Comparison of ENCODE assay signal across 9 cellular contexts in the genomic region with DNA sequence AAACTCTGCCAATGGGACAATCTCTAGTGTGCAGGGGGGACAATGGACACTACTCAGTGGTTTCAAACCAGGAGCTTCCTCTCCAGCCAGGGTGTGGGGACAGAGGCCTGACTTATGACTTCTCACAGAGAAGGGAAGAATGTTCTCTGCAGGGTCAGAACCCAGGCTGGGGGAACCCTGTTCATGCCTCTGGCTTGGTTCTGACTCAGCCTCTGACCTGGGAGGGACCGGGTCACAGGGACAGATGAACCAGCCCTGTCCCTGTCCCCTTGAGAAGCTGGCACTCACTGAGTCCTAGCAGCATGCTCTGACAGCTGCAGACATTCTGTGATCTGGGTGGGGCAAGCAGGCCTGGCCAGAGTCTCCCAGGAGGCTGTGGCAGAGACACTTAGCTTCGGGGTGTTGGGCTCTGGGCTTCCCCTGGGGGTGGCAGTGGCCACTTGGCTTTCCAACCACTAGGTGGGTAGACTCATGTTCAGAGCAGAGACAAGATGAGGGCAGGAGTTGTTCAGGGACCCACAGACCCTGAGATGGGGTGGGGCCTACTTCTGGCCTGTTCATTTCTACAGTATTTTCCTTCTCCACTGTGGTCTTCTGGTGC. TPM values are rescaled to one million over a fixed set of nuclear protein-coding genes. Genes with fewer than 3 reads are reported as not detected.
DNase-seq lines count a peak whose midpoint lies in the region; ATAC-seq and TF ChIP-seq lines count a peak whose summit lies in the region.
"Had no signal": no experiment of that assay in that cellular context is flagged by ENCODE, and none has a peak within 500 bp of the region (broad histone marks: within the 10 kb centered on the region; RNA-seq: fewer than 3 reads in every experiment).

No MANE protein-coding gene starts in this region.

- H3K4me3 Mint-ChIP-seq in activated CD4-positive, alpha-beta T cell treated with anti-CD3 and anti-CD28 coated beads for 36 hours, result no peak overlapping the region

- H3K9me3 Mint-ChIP-seq in activated CD4-positive, alpha-beta T cell treated with anti-CD3 and anti-CD28 coated beads for 36 hours (ENCODE audit: low read depth), result no peaks in the 10 kb centered on the region

- H3K27ac ChIP-seq in colonic mucosa (peak overlapping the region; percentile 13), thyroid gland (peak overlapping the region in 2 of 3 donors; percentile 25 to 56), WERI-Rb-1 (no peak overlapping the region)

- H3K9me3 ChIP-seq in colonic mucosa (no peaks in the 10 kb centered on the region), thyroid gland (no peaks in the 10 kb centered on the region), WERI-Rb-1 (ENCODE audit: severe bottlenecking) (no peaks in the 10 kb centered on the region)

- H3K36me3 ChIP-seq in colonic mucosa (no peaks in the 10 kb centered on the region), thyroid gland (no peaks in the 10 kb centered on the region), WERI-Rb-1 (no peaks in the 10 kb centered on the region; the same call in 1 of the 2 replicates)

- no peak for TF ChIP-seq POLR2A in thyroid gland (IDR thresholded peaks at IDR 0.05)

- POLR2A ChIA-PET in activated CD4-positive, alpha-beta T cell treated with anti-CD3 and anti-CD28 coated beads for 36 hours (lab: Charles Lee), result no interaction called here

- peak; percentile 13 for DNase-seq in activated CD4-positive, alpha-beta T cell treated with anti-CD3 and anti-CD28 coated beads for 36 hours
- DNase-seq in activated CD4-positive, alpha-beta T cell treated with anti-CD3 and anti-CD28 coated beads, Interleukin-2, amount 50 U/mL, for 4 hours, result no peak
- DNase-seq in colonic mucosa (no peak), medulla oblongata (ENCODE audit: extremely low spot score) (peak; percentile 82), thyroid gland (no peak), WERI-Rb-1 (no peak), DMS114 treated with DMSO at 0.1 percent for 48 hours (lab: John Stamatoyannopoulos, UW; ENCODE audit: unreplicated experiment) (no peak)

- intact Hi-C loops in activated CD4-positive, alpha-beta T cell treated with anti-CD3 and anti-CD28 coated beads for 36 hours (cut with DNase I, micrococcal nuclease), result no loop called here
- intact Hi-C loops in colonic mucosa (cut with DNase I), result no loop called here
- intact Hi-C loops in thyroid gland (cut with DNase I), result no loop called here

- H3K27me3 Mint-ChIP-seq in activated CD4-positive, alpha-beta T cell treated with anti-CD3 and anti-CD28 coated beads for 36 hours, result no peaks in the 10 kb centered on the region

- H3K9ac ChIP-seq in colonic mucosa (ENCODE audit: low read depth in 2 of 2, low read length in 2 of 2), result peak overlapping the region in 1 of 2 donors; percentile 70

- H3K27me3 ChIP-seq in colonic mucosa, result no peaks in the 10 kb centered on the region
- no peaks in the 10 kb centered on the region for H3K27me3 ChIP-seq in thyroid gland
- no peaks in the 10 kb centered on the region for H3K27me3 ChIP-seq in WERI-Rb-1 (ENCODE audit: insufficient read depth, low read depth, severe bottlenecking)

- H3K4me3 ChIP-seq in colonic mucosa (no peak overlapping the region), thyroid gland (replicated peaks in 1 of 3) (no peak overlapping the region), WERI-Rb-1 (ENCODE audit: low read depth, low read length) (no peak overlapping the region)

- H3K36me3 Mint-ChIP-seq in activated CD4-positive, alpha-beta T cell treated with anti-CD3 and anti-CD28 coated beads for 36 hours (ENCODE audit: low read depth), result no peaks in the 10 kb centered on the region

- peak; percentile 49 for ATAC-seq in activated CD4-positive, alpha-beta T cell treated with anti-CD3 and anti-CD28 coated beads for 36 hours
- ATAC-seq in GM19452 (IDR thresholded peaks at IDR 0.05; ENCODE audit: unreplicated experiment), result no peak

- peaks cover 2% of the 10 kb centered on the region for H3K4me1 Mint-ChIP-seq in activated CD4-positive, alpha-beta T cell treated with anti-CD3 and anti-CD28 coated beads for 36 hours

- TF ChIP-seq CTCF in colonic mucosa (IDR thresholded peaks at IDR 0.05) (no peak), thyroid gland (IDR thresholded peaks at IDR 0.05) (no peak), WERI-Rb-1 (IDR thresholded peaks at IDR 0.05; ENCODE audit: low read depth, low read length) (no peak)

- no peak overlapping the region for H3K27ac Mint-ChIP-seq in activated CD4-positive, alpha-beta T cell treated with anti-CD3 and anti-CD28 coated beads for 36 hours

- H3K4me1 ChIP-seq in colonic mucosa, result peaks cover 12% of the 10 kb centered on the region
- H3K4me1 ChIP-seq in thyroid gland, result peaks cover 22 to 29% of the 10 kb centered on the region in 2 donors

- CTCF ChIA-PET in activated CD4-positive, alpha-beta T cell treated with anti-CD3 and anti-CD28 coated beads for 36 hours (lab: Charles Lee), result interaction anchor here (0.9 to 1.4 kb wide), 2 partner anchors 21 to 123 kb away, joined by 4 to 5 read pairs; no protein-coding TSS in a partner anchor

- 47 to 80% methylated on average over 1 to 2 of the region's 2 CpGs for WGBS in thyroid gland, 2 donors

RNA-seq across cellular contexts. Expression of a gene that starts 13.6 kb away (rescaled TPM):
- total RNA-seq in activated CD4-positive, alpha-beta T cell treated with anti-CD3 and anti-CD28 coated beads for 36 hours, result under 1 TPM; 0.85 to 0.91 TPM
- total RNA-seq in colonic mucosa (100 to 1,000 TPM; 129 TPM), thyroid gland (10 to 100 TPM in 3 of 4 donors, 1 to 10 TPM in 1; 9.0 to 23.1 (median 17.2) TPM)

RNA-seq across cellular contexts. Expression of a gene that starts 48.2 kb away (rescaled TPM):
- not detected for total RNA-seq in activated CD4-positive, alpha-beta T cell treated with anti-CD3 and anti-CD28 coated beads for 36 hours
- 10 to 100 TPM in 1 of 2 donors, under 1 TPM in 1; 0.22 to 18.8 TPM for total RNA-seq in colonic mucosa
- total RNA-seq in thyroid gland, result not detected
- total RNA-seq: NCI-H460 had no signal

Comparison
In these comparisons a context has a peak if more than half of its experiments do, and no peak if none do; other contexts are left out.
1. DNase-seq: peak in activated CD4-positive, alpha-beta T cell treated with anti-CD3 and anti-CD28 coated beads for 36 hours (single experiment) and medulla oblongata (single experiment); none in activated CD4-positive, alpha-beta T cell treated with anti-CD3 and anti-CD28 coated beads, Interleukin-2, amount 50 U/mL, for 4 hours (0 of 2), colonic mucosa (single experiment), thyroid gland (0 of 2), WERI-Rb-1 (single experiment) and DMS114 treated with DMSO at 0.1 percent for 48 hours (single experiment).
2. RNA of a gene that starts 13.6 kb away (total RNA-seq): 129 TPM in colonic mucosa; 9.0 to 23.1 TPM in thyroid gland and 0.85 to 0.91 TPM in activated CD4-positive, alpha-beta T cell treated with anti-CD3 and anti-CD28 coated beads for 36 hours; every median in the first group is over 4 times any median in the second.